14 cellular contexts compared by ENCODE assay signal in genomic region chr5:421901-422300, GRCh38.
"Had no signal": no experiment of that assay in that cellular context is flagged by ENCODE, and none has a peak within 500 bp of the region (broad histone marks: within the 10 kb centered on the region; RNA-seq: fewer than 3 reads in every experiment).

No MANE protein-coding gene starts in this region.

- H3K36me3 ChIP-seq: gastroesophageal sphincter, neural progenitor cell, right atrium auricular region, upper lobe of left lung had no signal

- H3K27ac ChIP-seq: coronary artery, epithelial cell of prostate, gastroesophageal sphincter, neural progenitor cell, right atrium auricular region, upper lobe of left lung had no signal

- H3K27me3 ChIP-seq: neural progenitor cell, right atrium auricular region, upper lobe of left lung had no signal

- DNase-seq: activated CD4-positive, alpha-beta T cell treated with anti-CD3 and anti-CD28 coated beads for 36 hours; effector memory CD4-positive, alpha-beta T cell; midbrain; SHP77 treated with DMSO at 0.1 percent for 48 hours had no signal

- H3K27ac Mint-ChIP-seq: activated CD4-positive, alpha-beta T cell treated with anti-CD3 and anti-CD28 coated beads for 36 hours; activated T-helper 2 cell treated with anti-CD3 and anti-CD28 coated beads, Interferon-gamma antibody, Interleukin-2, Interleukin-4, amounts not matched to agents 10 μg/mL and 5 μg/mL and 100 μg/mL, durations not matched to agents 14 hours and 24 hours and 36 hours; neural progenitor cell; stimulated activated effector memory CD8-positive, alpha-beta T cell treated with anti-CD3 and anti-CD28 coated beads, Interleukin-12 subunit alpha, Interleukin-12 subunit beta, amount 100 ng/mL, for 72 hours had no signal

- H3K4me1 ChIP-seq: gastroesophageal sphincter, neural progenitor cell, right atrium auricular region had no signal

- H3K4me3 ChIP-seq: coronary artery, gastroesophageal sphincter, neural progenitor cell, right atrium auricular region, smooth muscle cell, upper lobe of left lung had no signal

- H3K4me3 Mint-ChIP-seq: activated CD4-positive, alpha-beta T cell treated with anti-CD3 and anti-CD28 coated beads for 36 hours; neural progenitor cell; stimulated activated effector memory CD8-positive, alpha-beta T cell treated with anti-CD3 and anti-CD28 coated beads, Interleukin-12 subunit alpha, Interleukin-12 subunit beta, amount 100 ng/mL, for 72 hours had no signal

- H3K9ac ChIP-seq: neural progenitor cell had no signal

- H3K4me1 Mint-ChIP-seq: activated CD4-positive, alpha-beta T cell treated with anti-CD3 and anti-CD28 coated beads for 36 hours had no signal

- H3K9me3 ChIP-seq: gastroesophageal sphincter, right atrium auricular region, upper lobe of left lung had no signal

- ATAC-seq: activated CD4-positive, alpha-beta T cell treated with anti-CD3 and anti-CD28 coated beads for 36 hours; gastroesophageal sphincter; stimulated activated effector memory CD8-positive, alpha-beta T cell treated with anti-CD3 and anti-CD28 coated beads, Interleukin-12 subunit alpha, Interleukin-12 subunit beta, amount 100 ng/mL, for 72 hours had no signal

- FAIRE-seq: astrocyte had no signal

- H3K4me2 ChIP-seq: neural progenitor cell, smooth muscle cell had no signal

- H3K36me3 Mint-ChIP-seq: neural progenitor cell had no signal

- H3K9me3 Mint-ChIP-seq: activated T-helper 2 cell treated with anti-CD3 and anti-CD28 coated beads, Interferon-gamma antibody, Interleukin-2, Interleukin-4, amounts not matched to agents 10 μg/mL and 5 μg/mL and 100 μg/mL, durations not matched to agents 14 hours and 24 hours and 36 hours; stimulated activated effector memory CD8-positive, alpha-beta T cell treated with anti-CD3 and anti-CD28 coated beads, Interleukin-12 subunit alpha, Interleukin-12 subunit beta, amount 100 ng/mL, for 72 hours had no signal
